ENCODE assay signal across 8 cellular contexts in genomic region chr19:29528350-29528945, GRCh38. TPM values are rescaled to one million over a fixed set of nuclear protein-coding genes. Genes with fewer than 3 reads are reported as not detected.
DNase-seq lines count a peak whose midpoint lies in the region; ATAC-seq and TF ChIP-seq lines count a peak whose summit lies in the region.

No MANE protein-coding gene starts in this region.

- TF ChIP-seq CTCF in liver (IDR thresholded peaks at IDR 0.05; ENCODE audit: low read depth, low read length, missing input control) = peak; percentile 37

- no peaks in the 10 kb centered on the region for H3K9me3 ChIP-seq in liver (ENCODE audit: control insufficient read depth in 4 of 4, low read length in 3 of 4)

- H3K9ac ChIP-seq in liver (ENCODE audit: low read depth in 1 of 2, low read length in 2 of 2) = no peak overlapping the region

- H3K27me3 ChIP-seq in liver (ENCODE audit: control insufficient read depth in 4 of 4, insufficient read depth in 4 of 4, low read length in 3 of 4) = peaks cover 8 to 13% (median 10%) of the 10 kb centered on the region in 4 donors

- peak overlapping the region in 1 of 3 donors; percentile 14 for H3K4me3 ChIP-seq in liver (ENCODE audit: low read depth in 1 of 3, low read length in 3 of 3)

- H3K27ac ChIP-seq in liver (ENCODE audit: low read depth in 1 of 2, low read length in 2 of 2) = no peak overlapping the region

- DNase-seq in Ammon's horn (ENCODE audit: low spot score) = peak; percentile 85
- peak; percentile 24 for DNase-seq in MV-4-11 (lab: John Stamatoyannopoulos, UW)
- DNase-seq in activated CD4-positive, alpha-beta T cell treated with anti-CD3 and anti-CD28 coated beads for 24 hours (ENCODE audit: low read depth in 2 of 2) = peak; percentile 49 to 63
- DNase-seq in dermis blood vessel endothelial cell = peak; percentile 80
- peak; percentile 20 to 78 (median 50) for DNase-seq in stimulated activated CD4-positive, alpha-beta T cell treated with anti-CD3 and anti-CD28 coated beads, TNF-alpha, amount 100 ng/mL, for 24 hours (ENCODE audit: low read depth in 3 of 3)

- peak; percentile 60 to 67 for TF ChIP-seq RAD21 in liver (IDR thresholded peaks at IDR 0.05)

- H3K36me3 ChIP-seq in liver (ENCODE audit: control insufficient read depth in 4 of 4, insufficient read depth in 3 of 4, low read depth in 1 of 4, low read length in 3 of 4) = no peaks in the 10 kb centered on the region

- peaks cover 4 to 26% (median 5%) of the 10 kb centered on the region in 4 donors for H3K4me1 ChIP-seq in liver (ENCODE audit: control insufficient read depth in 4 of 4, insufficient read depth in 4 of 4, low read length in 3 of 4)

- WGBS in liver = 2% methylated on average over 57 of the region's 57 CpGs

- peak; percentile 52 for ATAC-seq in GM19372 (IDR thresholded peaks at IDR 0.05; ENCODE audit: low read depth, unreplicated experiment)
- no peak for ATAC-seq in GM21447 (IDR thresholded peaks at IDR 0.05; ENCODE audit: unreplicated experiment)

TF ChIP-seq in liver, 16 proteins besides CTCF, POLR2A, EP300 and RAD21:
- TF ChIP-seq HNF4A (conservative IDR thresholded peaks at IDR 0.05) (no peak), REST (IDR thresholded peaks at IDR 0.05) (no peak), RXRA (IDR thresholded peaks at IDR 0.05) (no peak), JUND (IDR thresholded peaks at IDR 0.05) (no peak), SP1 (IDR thresholded peaks at IDR 0.05) (no peak), ATF3 (IDR thresholded peaks at IDR 0.05) (no peak), ZBTB33 (IDR thresholded peaks at IDR 0.05) (no peak), YY1 (IDR thresholded peaks at IDR 0.05) (no peak), NR2F2 (IDR thresholded peaks at IDR 0.05) (no peak), TAF1 (conservative IDR thresholded peaks at IDR 0.05) (no peak), EGR1 (IDR thresholded peaks at IDR 0.05; ENCODE audit: low read depth in 2 of 2) (no peak), FOXA1 (IDR thresholded peaks at IDR 0.05) (no peak), HNF4G (IDR thresholded peaks at IDR 0.05) (no peak)

RNA-seq across cellular contexts. Expression of gene VSTM2B, which starts 2.7 kb away (rescaled TPM):
- not detected in 2 replicates for total RNA-seq in dermis blood vessel endothelial cell
- not detected for total RNA-seq in liver
- polyA plus RNA-seq in liver = not detected

Comparison
In these comparisons a context has a peak if more than half of its experiments do, and no peak if none do; other contexts are left out.
1. DNase-seq: peak in every context shown above with its lines; median percentile 85 in Ammon's horn; 80 in dermis blood vessel endothelial cell; 56 in activated CD4-positive, alpha-beta T cell treated with anti-CD3 and anti-CD28 coated beads for 24 hours; 50 in stimulated activated CD4-positive, alpha-beta T cell treated with anti-CD3 and anti-CD28 coated beads, TNF-alpha, amount 100 ng/mL, for 24 hours; 24 in MV-4-11.